ENCODE assay signal across 1 cellular context in genomic region chr20:3846740-3847418, GRCh38.
A peak's percentile ranks its signal among the peaks of the same experiment; 100 is the strongest.
TF ChIP-seq lines count a peak whose summit lies in the region.

MAVS (plus strand) TSS chr20:3846834; CDS start chr20:3854625, 7,791 bp downstream.

TF ChIP-seq in HEK293, 187 proteins besides CTCF, POLR2A, EP300 and RAD21 (continued from another document and continues in another):
- TF ChIP-seq PATZ1 (tag by site-specific recombination; IDR thresholded peaks at IDR 0.05) = peak; percentile 77
- no peak for TF ChIP-seq ZNF621 (tag by site-specific recombination; IDR thresholded peaks at IDR 0.05)
- no peak for TF ChIP-seq ZNF658 (tag by site-specific recombination; IDR thresholded peaks at IDR 0.05)
- no peak for TF ChIP-seq FEZF1 (tag by site-specific recombination; IDR thresholded peaks at IDR 0.05)
- TF ChIP-seq ZNF837 (tag by site-specific recombination; IDR thresholded peaks at IDR 0.05) = no peak
- TF ChIP-seq ZFHX2 (tag by site-specific recombination; conservative IDR thresholded peaks at IDR 0.05) = peak; percentile 22; the same call in 1 of the 2 replicates
- TF ChIP-seq ZNF791 (tag by site-specific recombination; IDR thresholded peaks at IDR 0.05) = no peak
- TF ChIP-seq ZNF221 (tag by site-specific recombination; IDR thresholded peaks at IDR 0.05; ENCODE audit: borderline replicate concordance) = no peak
- TF ChIP-seq ZNF830 (tag by site-specific recombination; IDR thresholded peaks at IDR 0.05; ENCODE audit: low read depth) = no peak
- peak; percentile 81 for TF ChIP-seq ZIC2 (tag by site-specific recombination; IDR thresholded peaks at IDR 0.05)
- peak; percentile 65 for TF ChIP-seq KLF17 (tag by site-specific recombination; IDR thresholded peaks at IDR 0.05)
- TF ChIP-seq ZNF404 (tag by site-specific recombination; IDR thresholded peaks at IDR 0.05) = no peak
- peak; percentile 39; the same call in 1 of the 2 replicates for TF ChIP-seq ZFP69B (tag by site-specific recombination; IDR thresholded peaks at IDR 0.05)
- TF ChIP-seq SP7 (tag by site-specific recombination; IDR thresholded peaks at IDR 0.05) = peak; percentile 59; the same call in 1 of the 2 replicates
- TF ChIP-seq ZNF704 (tag by site-specific recombination; IDR thresholded peaks at IDR 0.05) = no peak
- no peak for TF ChIP-seq RBAK (tag by site-specific recombination; IDR thresholded peaks at IDR 0.05)
- peak; percentile 54; the same call in 1 of the 2 replicates for TF ChIP-seq ZNF121 (tag by site-specific recombination; IDR thresholded peaks at IDR 0.05)
- TF ChIP-seq ZNF501 (tag by site-specific recombination; IDR thresholded peaks at IDR 0.05) = peak; percentile 80
- TF ChIP-seq ZNF610 (tag by site-specific recombination; IDR thresholded peaks at IDR 0.05; ENCODE audit: borderline replicate concordance) = 0 out of 2 replicates have a peak, but pooled peaks have one; percentile 17
- TF ChIP-seq GFI1B (tag by site-specific recombination; IDR thresholded peaks at IDR 0.05) = no peak
- no peak for TF ChIP-seq ATF2 (tag by site-specific recombination; IDR thresholded peaks at IDR 0.05; ENCODE audit: low read depth)
- TF ChIP-seq ZNF184 (tag by site-specific recombination; IDR thresholded peaks at IDR 0.05) = no peak
- TF ChIP-seq PRDM10 (tag by site-specific recombination; IDR thresholded peaks at IDR 0.05) = no peak; the same call in none of the 2 replicates
- TF ChIP-seq OVOL3 (tag by site-specific recombination; IDR thresholded peaks at IDR 0.05) = 0 out of 2 replicates have a peak, but pooled peaks have one; percentile 62
- peak; percentile 92 for TF ChIP-seq ZBTB26 (tag by site-specific recombination; optimal IDR thresholded peaks at IDR 0.05)
- no peak for TF ChIP-seq ZFP3 (tag by site-specific recombination; IDR thresholded peaks at IDR 0.05; ENCODE audit: low read depth)
- TF ChIP-seq ZNF518A (tag by site-specific recombination; conservative IDR thresholded peaks at IDR 0.05; ENCODE audit: low read depth) = no peak
- no peak for TF ChIP-seq PRDM6 (tag by site-specific recombination; IDR thresholded peaks at IDR 0.05)
- TF ChIP-seq ZNF670 (tag by site-specific recombination; IDR thresholded peaks at IDR 0.05; ENCODE audit: low read depth) = no peak
- no peak for TF ChIP-seq ZNF366 (tag by site-specific recombination; conservative IDR thresholded peaks at IDR 0.05)
- no peak for TF ChIP-seq ZNF792 (tag by site-specific recombination; IDR thresholded peaks at IDR 0.05)
- no peak for TF ChIP-seq ZNF354C (tag by site-specific recombination; IDR thresholded peaks at IDR 0.05; ENCODE audit: borderline replicate concordance, low read depth)
- no peak for TF ChIP-seq MEIS1 (CRISPR knock-in tag; IDR thresholded peaks at IDR 0.05; ENCODE audit: borderline replicate concordance)
- no peak for TF ChIP-seq ZNF426 (tag by site-specific recombination; IDR thresholded peaks at IDR 0.05)
- TF ChIP-seq ZBTB17 (tag by site-specific recombination; IDR thresholded peaks at IDR 0.05) = peak; percentile 28; the same call in 1 of the 2 replicates
- TF ChIP-seq ZNF223 (tag by site-specific recombination; IDR thresholded peaks at IDR 0.05) = no peak
- TF ChIP-seq ZNF10 (tag by site-specific recombination; IDR thresholded peaks at IDR 0.05) = no peak
- TF ChIP-seq ZEB2 (tag by site-specific recombination; IDR thresholded peaks at IDR 0.05) = no peak
- TF ChIP-seq TRIM28 (IDR thresholded peaks at IDR 0.05; ENCODE audit: borderline replicate concordance, low read length) = no peak
- no peak for TF ChIP-seq ZNF449 (tag by site-specific recombination; IDR thresholded peaks at IDR 0.05)
- peak; percentile 43; the same call in 1 of the 2 replicates for TF ChIP-seq ZNF239 (tag by site-specific recombination; IDR thresholded peaks at IDR 0.05)
